13 cellular contexts compared by ENCODE assay signal in genomic region chr9:19939890-19940289, GRCh38.
DNase-seq lines count a peak whose midpoint lies in the region; ATAC-seq and TF ChIP-seq lines count a peak whose summit lies in the region.
"Had no signal": no experiment of that assay in that cellular context is flagged by ENCODE, and none has a peak within 500 bp of the region (broad histone marks: within the 10 kb centered on the region; RNA-seq: fewer than 3 reads in every experiment).

No MANE protein-coding gene starts in this region.

- H3K9me3 Mint-ChIP-seq in nephron progenitor cell, result no peaks in the 10 kb centered on the region
- H3K9me3 Mint-ChIP-seq: T-cell had no signal

- H3K36me3 Mint-ChIP-seq in nephron progenitor cell (ENCODE audit: low read depth), result no peaks in the 10 kb centered on the region
- H3K36me3 Mint-ChIP-seq: T-cell had no signal

- ATAC-seq in GM18868 (IDR thresholded peaks at IDR 0.05; ENCODE audit: unreplicated experiment), result peak; percentile 55
- ATAC-seq in GM19455 (IDR thresholded peaks at IDR 0.05; ENCODE audit: unreplicated experiment), result no peak
- ATAC-seq: Panc1, T-cell had no signal

- H3K4me3 Mint-ChIP-seq in nephron progenitor cell, result no peak overlapping the region
- H3K4me3 Mint-ChIP-seq: T-cell had no signal

- no peak for TF ChIP-seq CTCF in NB4 (IDR thresholded peaks at IDR 0.05; ENCODE audit: low read depth, low read length)
- no peak for TF ChIP-seq CTCF in nephron progenitor cell (IDR thresholded peaks at IDR 0.05)

- DNase-seq in NB4 (ENCODE audit: low read depth) (peak; percentile 42), NCI-H524 treated with DMSO at 0.1 percent for 48 hours (lab: John Stamatoyannopoulos, UW) (peak; percentile 88), nephron progenitor cell (no peak), DMS 273 (lab: John Stamatoyannopoulos, UW; ENCODE audit: unreplicated experiment) (no peak), SW480 (ENCODE audit: low spot score) (no peak)
- DNase-seq: EL, NCI-H1930, T-cell, T1000 had no signal

- H3K4me3 ChIP-seq in NB4 (ENCODE audit: low read depth, low read length), result no peak overlapping the region
- H3K4me3 ChIP-seq: SK-N-MC had no signal

- peaks cover 8% of the 10 kb centered on the region for H3K27me3 Mint-ChIP-seq in nephron progenitor cell (ENCODE audit: low read depth, poor library complexity)

- no peak for TF ChIP-seq POLR2A in NB4 (IDR thresholded peaks at IDR 0.05; ENCODE audit: extremely low read depth, insufficient read length)

- H3K27ac Mint-ChIP-seq in nephron progenitor cell, result peak overlapping the region; percentile 68
- H3K27ac Mint-ChIP-seq: T-cell had no signal

- peaks cover 100% of the 10 kb centered on the region for H3K4me1 Mint-ChIP-seq in nephron progenitor cell
- H3K4me1 Mint-ChIP-seq: T-cell had no signal

Comparison
In these comparisons a context has a peak if more than half of its experiments do, and no peak if none do; other contexts are left out.
1. DNase-seq: peak in NB4 (single experiment) and NCI-H524 treated with DMSO at 0.1 percent for 48 hours (single experiment); none in nephron progenitor cell (single experiment), DMS 273 (single experiment) and SW480 (single experiment).